In genomic region chr11:118531597-118532084, GRCh38 we compare ENCODE assay signal across 8 cellular contexts. TPM values are rescaled to one million over a fixed set of nuclear protein-coding genes. Genes with fewer than 3 reads are reported as not detected.
DNase-seq lines count a peak whose midpoint lies in the region; ATAC-seq and TF ChIP-seq lines count a peak whose summit lies in the region.

No MANE protein-coding gene starts in this region.

- TF ChIP-seq CTCF in AG04450 (IDR thresholded peaks at IDR 0.05; ENCODE audit: low read depth, low read length): no peak
- no peak for TF ChIP-seq CTCF in dorsolateral prefrontal cortex (IDR thresholded peaks at IDR 0.05 in 54 of 56, conservative IDR thresholded peaks at IDR 0.05 in 2 of 56; ENCODE audit: low read depth in 1 of 56, partially characterized antibody in 56 of 56)

- no peaks in the 10 kb centered on the region for H3K27me3 Mint-ChIP-seq in naive B cell

- H3K4me3 Mint-ChIP-seq in naive B cell: peak overlapping the region; percentile 85 to 96 (median 94)

- peak overlapping the region in 4 of 6 donors; percentile 34 to 98 (median 50) for H3K27ac Mint-ChIP-seq in naive B cell

- ATAC-seq in naive B cell (ENCODE audit: low read depth in 2 of 2): peak; percentile 7 to 10
- no peak for ATAC-seq in GM21515 (IDR thresholded peaks at IDR 0.05; ENCODE audit: unreplicated experiment)
- no peak for ATAC-seq in GM18867 (IDR thresholded peaks at IDR 0.05; ENCODE audit: unreplicated experiment)

- DNase-seq in AG04450 (ENCODE audit: low read depth, low spot score): no peak
- DNase-seq in HuH-7.5 (ENCODE audit: low spot score): peak; percentile 29
- peak in 3 of 10 donors; percentile 46 to 54 (median 51) for DNase-seq in dorsolateral prefrontal cortex
- DNase-seq in naive B cell: no peak
- no peak for DNase-seq in HT-29 (ENCODE audit: low spot score)
- DNase-seq in NK-92 (lab: John Stamatoyannopoulos, UW; ENCODE audit: unreplicated experiment): no peak

- peaks cover 23 to 28% (median 26%) of the 10 kb centered on the region in 3 donors for H3K4me1 Mint-ChIP-seq in naive B cell

- POLR2A ChIA-PET in AG04450 (lab: Yijun Ruan, JAX): no interaction called here

- H3K27ac ChIP-seq in AG04450 (ENCODE audit: low read depth, low read length) (no peak overlapping the region), dorsolateral prefrontal cortex (peak overlapping the region in 54 of 59 donors; percentile 13 to 93 (median 84))

- H3K4me3 ChIP-seq in AG04450 (ENCODE audit: low read depth, low read length): peak overlapping the region; percentile 82
- H3K4me3 ChIP-seq in dorsolateral prefrontal cortex: peak overlapping the region; percentile 70 to 95 (median 87)

- H3K27me3 ChIP-seq in AG04450 (ENCODE audit: control insufficient read depth, insufficient read depth, low read length): no peaks in the 10 kb centered on the region
- H3K27me3 ChIP-seq in dorsolateral prefrontal cortex: no peaks in the 10 kb centered on the region

- H3K9me3 Mint-ChIP-seq in naive B cell: no peaks in the 10 kb centered on the region

- no peaks in the 10 kb centered on the region; the same call in 1 of the 2 replicates for H3K9me3 ChIP-seq in AG04450 (ENCODE audit: control insufficient read depth, insufficient read depth, low read length)

- no peaks in the 10 kb centered on the region for H3K36me3 Mint-ChIP-seq in naive B cell

- CTCF ChIA-PET in AG04450 (lab: Charles Lee): no interaction called here

- intact Hi-C loops in dorsolateral prefrontal cortex (cut with DNase I): loop anchor here in 1 of 2 donors (1.0 kb wide), 1 partner anchor 34 kb away; the partner anchor contains the start of gene IFT46

RNA-seq across cellular contexts. Expression of gene TMEM25, which starts 0.6 kb away (rescaled TPM):
- polyA plus RNA-seq in AG04450 (2011; rRNA removed): 22.5 and 26.1 TPM in 2 replicates
- polyA minus RNA-seq in AG04450 (2011; rRNA and poly(A)+ RNA removed): 20.0 and 28.8 TPM in 2 replicates
- 100 to 1,000 TPM in 2 of 120 experiments, 10 to 100 TPM in 118; 38.0 to 110 (median 78.5) TPM for total RNA-seq in dorsolateral prefrontal cortex
- 10 to 100 TPM in 1 of 6 donors, 1 to 10 TPM in 5; 5.1 to 10.1 (median 7.7) TPM for polyA plus RNA-seq in naive B cell (ENCODE audit: low read depth in 6 of 6)
- 4.3 and 4.4 TPM in 2 replicates for total RNA-seq in HT-29 (2014; rRNA removed; shearing (Covaris generic))

RNA-seq across cellular contexts. Expression of gene TTC36, which starts 4.4 kb away (rescaled TPM):
- not detected in 2 replicates for polyA plus RNA-seq in AG04450 (2011; rRNA removed)
- not detected in 2 replicates for polyA minus RNA-seq in AG04450 (2011; rRNA and poly(A)+ RNA removed)
- 1 to 10 TPM in 117 of 120 experiments, under 1 TPM in 3; 0.60 to 7.1 (median 2.7) TPM for total RNA-seq in dorsolateral prefrontal cortex
- not detected for polyA plus RNA-seq in naive B cell (ENCODE audit: low read depth in 6 of 6)
- total RNA-seq in HT-29 (2014; rRNA removed; shearing (Covaris generic)): not detected in 2 replicates

RNA-seq across cellular contexts. Expression of gene IFT46, which starts 34.1 kb away (rescaled TPM):
- polyA plus RNA-seq in AG04450 (2011; rRNA removed) (40.8 and 57.2 TPM in 2 replicates), naive B cell (ENCODE audit: low read depth in 6 of 6) (1 to 10 TPM; 3.5 to 9.6 (median 6.3) TPM)
- 25.8 and 26.3 TPM in 2 replicates for polyA minus RNA-seq in AG04450 (2011; rRNA and poly(A)+ RNA removed)
- 10 to 100 TPM; 28.5 to 49.1 (median 37.4) TPM for total RNA-seq in dorsolateral prefrontal cortex
- total RNA-seq in HT-29 (2014; rRNA removed; shearing (Covaris generic)): 17.6 and 18.7 TPM in 2 replicates

RNA-seq across cellular contexts. Expression of gene ARCN1, which starts 40.6 kb away (rescaled TPM):
- polyA plus RNA-seq in AG04450 (2011; rRNA removed): 303 and 387 TPM in 2 replicates
- 165 and 229 TPM in 2 replicates for polyA minus RNA-seq in AG04450 (2011; rRNA and poly(A)+ RNA removed)
- 100 to 1,000 TPM in 36 of 120 experiments, 10 to 100 TPM in 84; 67.9 to 122 (median 95.9) TPM for total RNA-seq in dorsolateral prefrontal cortex
- polyA plus RNA-seq in naive B cell (ENCODE audit: low read depth in 6 of 6): 100 to 1,000 TPM in 5 of 6 donors, 10 to 100 TPM in 1; 97.1 to 135 (median 122) TPM
- total RNA-seq in HT-29 (2014; rRNA removed; shearing (Covaris generic)): 79.4 and 84.9 TPM in 2 replicates

Comparison
In these comparisons a context has a peak if more than half of its experiments do, and no peak if none do; other contexts are left out.
1. ATAC-seq: peak in naive B cell (2 of 2); none in GM21515 (single experiment) and GM18867 (single experiment).